ENCODE assay signal across 19 cellular contexts in genomic region chr5:138489705-138490104, GRCh38. TPM values are rescaled to one million over a fixed set of nuclear protein-coding genes. Genes with fewer than 3 reads are reported as not detected.
DNase-seq lines count a peak whose midpoint lies in the region; ATAC-seq and TF ChIP-seq lines count a peak whose summit lies in the region.
"Had no signal": no experiment of that assay in that cellular context is flagged by ENCODE, and none has a peak within 500 bp of the region (broad histone marks: within the 10 kb centered on the region; RNA-seq: fewer than 3 reads in every experiment).

No MANE protein-coding gene starts in this region.

- no peaks in the 10 kb centered on the region for H3K27me3 ChIP-seq in cardiac muscle cell
- peaks cover 59% of the 10 kb centered on the region for H3K27me3 ChIP-seq in endodermal cell (ENCODE audit: control insufficient read depth, insufficient read depth, low read length, poor library complexity, severe bottlenecking)
- no peaks in the 10 kb centered on the region for H3K27me3 ChIP-seq in testis

- intact Hi-C loops in left cardiac atrium (cut with DNase I): no loop called here
- intact Hi-C loops in testis (cut with DNase I; ENCODE audit: low total_unique reads): no loop called here

- H3K27ac Mint-ChIP-seq in endodermal cell (no peak overlapping the region), nephron (peak overlapping the region in 1 of 3 experiments; percentile 6)
- H3K27ac Mint-ChIP-seq: activated T-helper 1 cell treated with anti-CD3 and anti-CD28 coated beads, Interleukin-12 subunit alpha, Interleukin-12 subunit beta, Interleukin-2, Interleukin-4 antibody, amounts not matched to agents 30 ng/mL and 10 ng/mL and 1 ng/mL, durations not matched to agents 14 hours and 24 hours and 36 hours; CD14-positive monocyte; stimulated activated naive CD8-positive, alpha-beta T cell treated with anti-CD3 and anti-CD28 coated beads, Interleukin-15, Interleukin-2, amounts not matched to agents 100 ng/mL and 50 ng/mL, for 24 hours had no signal

- H3K4me1 ChIP-seq in cardiac muscle cell (ENCODE audit: low read depth) (peaks cover 33% of the 10 kb centered on the region), endodermal cell (ENCODE audit: control insufficient read depth, insufficient read depth, low read length) (peaks cover 16% of the 10 kb centered on the region), testis (peaks cover 24% of the 10 kb centered on the region)

- no peaks in the 10 kb centered on the region for H3K36me3 ChIP-seq in cardiac muscle cell
- H3K36me3 ChIP-seq in endodermal cell (ENCODE audit: control insufficient read depth, insufficient read depth, low read length): no peaks in the 10 kb centered on the region
- H3K36me3 ChIP-seq in testis (ENCODE audit: low read depth, missing control alignments): no peaks in the 10 kb centered on the region
- H3K36me3 ChIP-seq: gastrocnemius medialis, left lung had no signal

- peaks cover 40% of the 10 kb centered on the region for H3K4me1 Mint-ChIP-seq in endodermal cell
- peaks cover 37% of the 10 kb centered on the region for H3K4me1 Mint-ChIP-seq in nephron

- TF ChIP-seq POLR2A in testis (IDR thresholded peaks at IDR 0.05): no peak

- DNase-seq in cardiac muscle cell (ENCODE audit: low read depth in 1 of 2, low spot score in 1 of 2): peak in 1 of 2 donors; percentile 41
- DNase-seq in left cardiac atrium: no peak
- DNase-seq in endodermal cell: peak; percentile 55
- DNase-seq in testis: peak; percentile 52
- no peak for DNase-seq in NCI-H1930 (lab: John Stamatoyannopoulos, UW)
- DNase-seq: erythroblast, gastrocnemius medialis, left lung, NCI-H2171 treated with DMSO at 0.1 percent for 48 hours, NCI-H774, T1000 had no signal

- H3K9me3 ChIP-seq in cardiac muscle cell (ENCODE audit: low read depth) (no peaks in the 10 kb centered on the region), endodermal cell (ENCODE audit: control insufficient read depth, low read length) (no peaks in the 10 kb centered on the region), testis (no peaks in the 10 kb centered on the region)
- H3K9me3 ChIP-seq: gastrocnemius medialis, left lung had no signal

- WGBS in endodermal cell (ENCODE audit: insufficient coverage in 1 of 2, insufficient read length in 1 of 2), 2 experiments: 84 to 89% methylated on average over 3 to 5 of the region's 5 CpGs
- WGBS in testis, 2 donors: 40 to 85% methylated on average over 5 of the region's 5 CpGs

- H3K9me3 Mint-ChIP-seq in endodermal cell (no peaks in the 10 kb centered on the region), nephron (no peaks in the 10 kb centered on the region)
- H3K9me3 Mint-ChIP-seq: activated T-helper 1 cell treated with anti-CD3 and anti-CD28 coated beads, Interleukin-12 subunit alpha, Interleukin-12 subunit beta, Interleukin-2, Interleukin-4 antibody, amounts not matched to agents 30 ng/mL and 10 ng/mL and 1 ng/mL, durations not matched to agents 14 hours and 24 hours and 36 hours; stimulated activated naive CD8-positive, alpha-beta T cell treated with anti-CD3 and anti-CD28 coated beads, Interleukin-15, Interleukin-2, amounts not matched to agents 100 ng/mL and 50 ng/mL, for 24 hours had no signal

- H3K9ac ChIP-seq in endodermal cell (ENCODE audit: extremely low read depth, low read length, poor library complexity, severe bottlenecking): no peak overlapping the region
- H3K9ac ChIP-seq: parathyroid adenoma had no signal

- no peak for ATAC-seq in left cardiac atrium
- no peak for ATAC-seq in activated CD4-positive, CD25-positive, alpha-beta regulatory T cell treated with anti-CD3 and anti-CD28 coated beads, Interleukin-2, amount 50 U/mL, for 24 hours
- ATAC-seq in HG03280 (IDR thresholded peaks at IDR 0.05; ENCODE audit: unreplicated experiment): no peak
- ATAC-seq: gastrocnemius medialis, left lung, SK-N-SH treated with all-trans-retinoic acid at 6 μM for 48 hours had no signal

- TF ChIP-seq CTCF in cardiac muscle cell (IDR thresholded peaks at IDR 0.05; ENCODE audit: low read depth, low read length) (no peak), endodermal cell (conservative IDR thresholded peaks at IDR 0.05) (no peak), nephron (IDR thresholded peaks at IDR 0.05; ENCODE audit: unreplicated experiment in 3 of 3) (no peak), testis (IDR thresholded peaks at IDR 0.05) (no peak)

- H3K27ac ChIP-seq in cardiac muscle cell: peak overlapping the region; percentile 46
- H3K27ac ChIP-seq in endodermal cell (ENCODE audit: low read depth, low read length): no peak overlapping the region
- no peak overlapping the region for H3K27ac ChIP-seq in testis
- H3K27ac ChIP-seq: gastrocnemius medialis, left lung, parathyroid adenoma had no signal

- H3K27me3 Mint-ChIP-seq in endodermal cell (ENCODE audit: insufficient read depth) (peaks cover 48% of the 10 kb centered on the region), nephron (ENCODE audit: low read depth) (peaks cover 21% of the 10 kb centered on the region)

- H3K4me3 ChIP-seq in cardiac muscle cell (no peak overlapping the region), endodermal cell (ENCODE audit: low read length) (no peak overlapping the region), testis (no peak overlapping the region)
- H3K4me3 ChIP-seq: gastrocnemius medialis, left lung had no signal

- H3K4me3 Mint-ChIP-seq in endodermal cell (no peak overlapping the region), nephron (peak overlapping the region in 2 of 3 experiments; percentile 63 to 75)
- H3K4me3 Mint-ChIP-seq: stimulated activated naive CD8-positive, alpha-beta T cell treated with anti-CD3 and anti-CD28 coated beads, Interleukin-15, Interleukin-2, amounts not matched to agents 100 ng/mL and 50 ng/mL, for 24 hours had no signal

- H3K36me3 Mint-ChIP-seq in endodermal cell (ENCODE audit: low read depth): no peaks in the 10 kb centered on the region
- H3K36me3 Mint-ChIP-seq in nephron (ENCODE audit: low read depth): no peaks in the 10 kb centered on the region

RNA-seq across cellular contexts. Expression of gene EGR1, which starts 24.4 kb away (rescaled TPM):
- total RNA-seq in cardiac muscle cell (11.7 and 13.9 TPM in 2 replicates), left cardiac atrium (10 to 100 TPM; 29.1 to 71.9 TPM), endodermal cell (10 to 100 TPM in 1 of 2 donors, 1 to 10 TPM in 1; 9.9 to 14.2 TPM), testis (10 to 100 TPM in 1 of 2 donors, 1 to 10 TPM in 1; 8.7 to 11.9 TPM)
- polyA plus RNA-seq in cardiac muscle cell (24.5 and 30.5 TPM in 2 replicates), testis (ENCODE audit: insufficient read depth, low read depth, low replicate concordance) (63.6 TPM)
- 10.7 TPM for polyA plus RNA-seq in endodermal cell (2013, experiment 1 of 2)
- polyA plus RNA-seq in endodermal cell (2013, experiment 2 of 2): 13.1 TPM

RNA-seq across cellular contexts. Expression of gene REEP2, which starts 50.8 kb away (rescaled TPM):
- total RNA-seq in cardiac muscle cell (42.2 and 56.6 TPM in 2 replicates), left cardiac atrium (10 to 100 TPM; 15.6 to 17.0 TPM), endodermal cell (10 to 100 TPM; 17.7 to 26.9 TPM), testis (10 to 100 TPM; 15.7 to 18.3 TPM)
- polyA plus RNA-seq in cardiac muscle cell (46.7 and 53.5 TPM in 2 replicates), testis (ENCODE audit: insufficient read depth, low read depth, low replicate concordance) (13.5 TPM)
- polyA plus RNA-seq in endodermal cell (2013, experiment 1 of 2): 46.3 TPM
- polyA plus RNA-seq in endodermal cell (2013, experiment 2 of 2): 43.3 TPM
- polyA plus RNA-seq: CD14-positive monocyte had no signal

RNA-seq across cellular contexts. Expression of gene ETF1, which starts 53.3 kb away (rescaled TPM):
- total RNA-seq in cardiac muscle cell: 50.6 and 53.4 TPM in 2 replicates
- polyA plus RNA-seq in cardiac muscle cell: 31.2 and 37.2 TPM in 2 replicates
- 100 to 1,000 TPM in 1 of 2 donors, 10 to 100 TPM in 1; 74.0 to 106 TPM for total RNA-seq in left cardiac atrium
- total RNA-seq in endodermal cell: 100 to 1,000 TPM; 106 to 109 TPM
- 87.7 TPM for polyA plus RNA-seq in endodermal cell (2013, experiment 1 of 2)
- polyA plus RNA-seq in endodermal cell (2013, experiment 2 of 2): 88.3 TPM
- total RNA-seq in testis: 10 to 100 TPM; 74.3 to 75.3 TPM
- 103 TPM for polyA plus RNA-seq in testis (ENCODE audit: insufficient read depth, low read depth, low replicate concordance)

Comparison
In these comparisons a context has a peak if more than half of its experiments do, and no peak if none do; other contexts are left out.
1. DNase-seq: peak in endodermal cell (single experiment) and testis (single experiment); none in left cardiac atrium (single experiment) and NCI-H1930 (0 of 2).